In genomic region chr3:13019243-13019701, GRCh38 we compare ENCODE assay signal across 9 cellular contexts. TPM values are rescaled to one million over a fixed set of nuclear protein-coding genes. Genes with fewer than 3 reads are reported as not detected.
DNase-seq lines count a peak whose midpoint lies in the region; TF ChIP-seq lines count a peak whose summit lies in the region.
"Had no signal": no experiment of that assay in that cellular context is flagged by ENCODE, and none has a peak within 500 bp of the region (broad histone marks: within the 10 kb centered on the region; RNA-seq: fewer than 3 reads in every experiment).

No MANE protein-coding gene starts in this region.

- peaks cover 12% of the 10 kb centered on the region for H3K27me3 Mint-ChIP-seq in neural progenitor cell (ENCODE audit: insufficient read depth, low read depth)
- H3K27me3 Mint-ChIP-seq in activated naive CD4-positive, alpha-beta T cell treated with anti-CD3 and anti-CD28 coated beads, Interleukin-2, amount 10 ng/mL, durations not matched to agents 7 days and 5 days, result peaks cover 26% of the 10 kb centered on the region

- H3K27ac ChIP-seq in BLaER1 treated with 17β-estradiol and CSF1 and Interleukin-3, amounts not matched to agents 10 nM and 100 nM, result peak overlapping the region; percentile 96 to 100 (median 99); a peak in 21 of 22 replicates
- no peak overlapping the region for H3K27ac ChIP-seq in neural progenitor cell

- H3K9me3 ChIP-seq in BLaER1 treated with 17β-estradiol and CSF1 and Interleukin-3, amounts not matched to agents 10 nM and 100 nM (replicated peaks in 1 of 11), result no peaks in the 10 kb centered on the region
- H3K9me3 ChIP-seq in neural progenitor cell (ENCODE audit: low read depth), result no peaks in the 10 kb centered on the region

- peaks cover 33% of the 10 kb centered on the region for H3F3A ChIP-seq in neural progenitor cell (ENCODE audit: low read depth)

- H3K36me3 ChIP-seq in BLaER1 treated with 17β-estradiol and CSF1 and Interleukin-3, amounts not matched to agents 10 nM and 100 nM, result no peaks in the 10 kb centered on the region
- H3K36me3 ChIP-seq in neural progenitor cell, result no peaks in the 10 kb centered on the region

- no peaks in the 10 kb centered on the region for H3K27me3 ChIP-seq in BLaER1 treated with 17β-estradiol and CSF1 and Interleukin-3, amounts not matched to agents 10 nM and 100 nM
- no peaks in the 10 kb centered on the region for H3K27me3 ChIP-seq in neural progenitor cell

- DNase-seq in NCI-H69 (lab: John Stamatoyannopoulos, UW) (peak; percentile 31), fibroblast of mammary gland (ENCODE audit: low read depth) (peak; percentile 78), neural progenitor cell (ENCODE audit: low spot score) (peak; percentile 91), KBM-7 (no peak), T-helper 1 cell (no peak), mesenteric fat pad (ENCODE audit: low spot score) (no peak)
- DNase-seq in activated naive CD4-positive, alpha-beta T cell treated with anti-CD3 and anti-CD28 coated beads, Interleukin-2, amount 10 ng/mL, durations not matched to agents 7 days and 5 days, result no peak

- CTCF ChIA-PET in activated naive CD4-positive, alpha-beta T cell treated with anti-CD3 and anti-CD28 coated beads, Interleukin-2, amount 10 ng/mL, durations not matched to agents 7 days and 5 days (lab: Charles Lee), result no interaction called here

- H3K9ac ChIP-seq in BLaER1 treated with 17β-estradiol and CSF1 and Interleukin-3, amounts not matched to agents 10 nM and 100 nM, result peak overlapping the region; percentile 90 to 96 (median 94); a peak in 21 of 22 replicates
- no peak overlapping the region for H3K9ac ChIP-seq in neural progenitor cell

- H4K20me1 ChIP-seq in BLaER1 treated with 17β-estradiol and CSF1 and Interleukin-3, amounts not matched to agents 10 nM and 100 nM, result peaks cover 0 to 30% (median 0%) of the 10 kb centered on the region in 11 experiments; a peak in 3 of 22 replicates
- peaks cover 10% of the 10 kb centered on the region for H4K20me1 ChIP-seq in neural progenitor cell (ENCODE audit: low read depth)

- H3K79me2 ChIP-seq in neural progenitor cell (ENCODE audit: low read depth), result no peaks in the 10 kb centered on the region

- TF ChIP-seq CTCF in fibroblast of mammary gland (conservative IDR thresholded peaks at IDR 0.05; ENCODE audit: control insufficient read depth, insufficient read depth, low read depth, low read length), result no peak
- no peak for TF ChIP-seq CTCF in neural progenitor cell (IDR thresholded peaks at IDR 0.05)

- peaks cover 67% of the 10 kb centered on the region for H3K4me1 Mint-ChIP-seq in neural progenitor cell
- peaks cover 20% of the 10 kb centered on the region for H3K4me1 Mint-ChIP-seq in activated naive CD4-positive, alpha-beta T cell treated with anti-CD3 and anti-CD28 coated beads, Interleukin-2, amount 10 ng/mL, durations not matched to agents 7 days and 5 days

- peak overlapping the region; percentile 92 to 100 (median 99) for H3K4me2 ChIP-seq in BLaER1 treated with 17β-estradiol and CSF1 and Interleukin-3, amounts not matched to agents 10 nM and 100 nM
- peak overlapping the region; percentile 83 for H3K4me2 ChIP-seq in neural progenitor cell

- no peak overlapping the region for H2AFZ ChIP-seq in neural progenitor cell (replicated peaks)

- H3K36me3 Mint-ChIP-seq in neural progenitor cell, result no peaks in the 10 kb centered on the region
- no peaks in the 10 kb centered on the region for H3K36me3 Mint-ChIP-seq in activated naive CD4-positive, alpha-beta T cell treated with anti-CD3 and anti-CD28 coated beads, Interleukin-2, amount 10 ng/mL, durations not matched to agents 7 days and 5 days
- H3K36me3 Mint-ChIP-seq: mesothelial cell of epicardium had no signal

- in situ Hi-C loops in KBM-7 (cut with MboI; ENCODE audit: low pct_unique_long_range_greater_than_20kb, low sequenced_read_pairs), result no loop called here

- peak overlapping the region; percentile 61 to 76 (median 67) for H3K4me3 ChIP-seq in BLaER1 treated with 17β-estradiol and CSF1 and Interleukin-3, amounts not matched to agents 10 nM and 100 nM
- peak overlapping the region; percentile 9 for H3K4me3 ChIP-seq in fibroblast of mammary gland (ENCODE audit: control insufficient read depth, low read depth, low read length)
- H3K4me3 ChIP-seq in neural progenitor cell, result peak overlapping the region; percentile 42

- H3K9me3 Mint-ChIP-seq in neural progenitor cell, result no peaks in the 10 kb centered on the region
- H3K9me3 Mint-ChIP-seq in activated naive CD4-positive, alpha-beta T cell treated with anti-CD3 and anti-CD28 coated beads, Interleukin-2, amount 10 ng/mL, durations not matched to agents 7 days and 5 days, result no peaks in the 10 kb centered on the region
- H3K9me3 Mint-ChIP-seq: mesothelial cell of epicardium had no signal

- peak overlapping the region; percentile 24 for H3K4me3 Mint-ChIP-seq in neural progenitor cell
- H3K4me3 Mint-ChIP-seq in activated naive CD4-positive, alpha-beta T cell treated with anti-CD3 and anti-CD28 coated beads, Interleukin-2, amount 10 ng/mL, durations not matched to agents 7 days and 5 days, result no peak overlapping the region
- H3K4me3 Mint-ChIP-seq: mesothelial cell of epicardium had no signal

- peaks cover 89 to 100% (median 98%) of the 10 kb centered on the region in 10 experiments for H3K4me1 ChIP-seq in BLaER1 treated with 17β-estradiol and CSF1 and Interleukin-3, amounts not matched to agents 10 nM and 100 nM
- H3K4me1 ChIP-seq in neural progenitor cell, result peaks cover 82% of the 10 kb centered on the region

- no peak overlapping the region for H3K27ac Mint-ChIP-seq in neural progenitor cell
- H3K27ac Mint-ChIP-seq in activated naive CD4-positive, alpha-beta T cell treated with anti-CD3 and anti-CD28 coated beads, Interleukin-2, amount 10 ng/mL, durations not matched to agents 7 days and 5 days, result no peak overlapping the region
- H3K27ac Mint-ChIP-seq: mesothelial cell of epicardium had no signal

RNA-seq across cellular contexts. Expression of gene IQSEC1, which starts 54.0 kb away (rescaled TPM):
- 8.9 and 19.7 TPM in 2 replicates for total RNA-seq in neural progenitor cell (ENCODE audit: low replicate concordance)
- total RNA-seq in mesenteric fat pad, result 70.1 TPM

Comparison
In these comparisons a context has a peak if more than half of its experiments do, and no peak if none do; other contexts are left out.
1. H3K4me3 ChIP-seq: peak in every context shown above with its lines; median percentile 67 in BLaER1 treated with 17β-estradiol and CSF1 and Interleukin-3, amounts not matched to agents 10 nM and 100 nM; 42 in neural progenitor cell; 9 in fibroblast of mammary gland.
2. DNase-seq: peak in NCI-H69 (single experiment), fibroblast of mammary gland (single experiment) and neural progenitor cell (single experiment); none in KBM-7 (single experiment), T-helper 1 cell (0 of 5), activated naive CD4-positive, alpha-beta T cell treated with anti-CD3 and anti-CD28 coated beads, Interleukin-2, amount 10 ng/mL, durations not matched to agents 7 days and 5 days (single experiment) and mesenteric fat pad (single experiment).